ENCODE assay signal across 8 cellular contexts in genomic region chr14:73567951-73568885, GRCh38. TPM values are rescaled to one million over a fixed set of nuclear protein-coding genes. Genes with fewer than 3 reads are reported as not detected.
DNase-seq lines count a peak whose midpoint lies in the region; ATAC-seq and TF ChIP-seq lines count a peak whose summit lies in the region.

No MANE protein-coding gene starts in this region.

- H3K36me3 Mint-ChIP-seq in stimulated activated naive CD8-positive, alpha-beta T cell treated with anti-CD3 and anti-CD28 coated beads, Interleukin-15, Interleukin-2, amounts not matched to agents 100 ng/mL and 50 ng/mL, for 24 hours (ENCODE audit: low read depth) = peaks cover 39% of the 10 kb centered on the region
- peaks cover 23% of the 10 kb centered on the region for H3K36me3 Mint-ChIP-seq in activated CD4-positive, alpha-beta memory T cell treated with anti-CD3 and anti-CD28 coated beads for 36 hours

- no peak for ATAC-seq in stimulated activated naive CD8-positive, alpha-beta T cell treated with anti-CD3 and anti-CD28 coated beads, Interleukin-15, Interleukin-2, amounts not matched to agents 100 U/mL and 50 U/mL, for 24 hours
- peak; percentile 3 for ATAC-seq in left ventricle myocardium superior
- ATAC-seq in GM18505 (IDR thresholded peaks at IDR 0.05; ENCODE audit: unreplicated experiment) = no peak

- no peak for TF ChIP-seq POLR2A in GM18505 (IDR thresholded peaks at IDR 0.05; ENCODE audit: borderline replicate concordance, extremely low read depth, insufficient read depth, insufficient read length)

- CTCF ChIA-PET in activated CD4-positive, alpha-beta memory T cell treated with anti-CD3 and anti-CD28 coated beads for 36 hours (lab: Charles Lee) = interaction anchor here (1.0 to 7.4 kb wide), 6 partner anchors 58 to 382 kb away, joined by 3 to 115 read pairs (median 4); partner anchors contain the start of genes COQ6 and FAM161B

- peak overlapping the region; percentile 91 for H3K4me3 Mint-ChIP-seq in stimulated activated naive CD8-positive, alpha-beta T cell treated with anti-CD3 and anti-CD28 coated beads, Interleukin-15, Interleukin-2, amounts not matched to agents 100 ng/mL and 50 ng/mL, for 24 hours
- peak overlapping the region; percentile 84 for H3K4me3 Mint-ChIP-seq in activated CD4-positive, alpha-beta memory T cell treated with anti-CD3 and anti-CD28 coated beads for 36 hours

- intact Hi-C loops in activated CD4-positive, alpha-beta memory T cell treated with anti-CD3 and anti-CD28 coated beads for 36 hours (cut with micrococcal nuclease) = loop anchor here (2.0 kb wide), 1 partner anchor 65 kb away; no protein-coding TSS in a partner anchor
- intact Hi-C loops in left ventricle myocardium superior (cut with micrococcal nuclease) = no loop called here

- no peak for DNase-seq in stimulated activated naive CD8-positive, alpha-beta T cell treated with anti-CD3 and anti-CD28 coated beads, Interleukin-15, Interleukin-2, amounts not matched to agents 100 U/mL and 50 U/mL, for 24 hours
- DNase-seq in activated CD4-positive, alpha-beta memory T cell treated with anti-CD3 and anti-CD28 coated beads for 36 hours = peak; percentile 58
- DNase-seq in left ventricle myocardium superior = no peak
- DNase-seq in stimulated activated CD4-positive, alpha-beta T cell treated with anti-CD3 and anti-CD28 coated beads, Interleukin-4, amount 100 ng/mL, for 4 hours = peak; percentile 11 to 26
- no peak for DNase-seq in SKM-1 treated with dmso at 0.1 percent for 144 hours (lab: John Stamatoyannopoulos, UW; ENCODE audit: unreplicated experiment)
- no peak for DNase-seq in cortex of kidney (lab: John Stamatoyannopoulos, UW)

- POLR2A ChIA-PET in activated CD4-positive, alpha-beta memory T cell treated with anti-CD3 and anti-CD28 coated beads for 36 hours (lab: Charles Lee) = interaction anchor here (0.6 to 2.2 kb wide), 19 partner anchors 15 to 510 kb away, joined by 3 to 22 read pairs (median 4); partner anchors contain the start of genes ACOT4, ACOT6, NUMB and RBM25

- peak overlapping the region; percentile 97 for H3K27ac Mint-ChIP-seq in stimulated activated naive CD8-positive, alpha-beta T cell treated with anti-CD3 and anti-CD28 coated beads, Interleukin-15, Interleukin-2, amounts not matched to agents 100 ng/mL and 50 ng/mL, for 24 hours
- peak overlapping the region; percentile 99 for H3K27ac Mint-ChIP-seq in activated CD4-positive, alpha-beta memory T cell treated with anti-CD3 and anti-CD28 coated beads for 36 hours

- peaks cover 59% of the 10 kb centered on the region for H3K4me1 Mint-ChIP-seq in stimulated activated naive CD8-positive, alpha-beta T cell treated with anti-CD3 and anti-CD28 coated beads, Interleukin-15, Interleukin-2, amounts not matched to agents 100 ng/mL and 50 ng/mL, for 24 hours (ENCODE audit: low read depth)
- H3K4me1 Mint-ChIP-seq in activated CD4-positive, alpha-beta memory T cell treated with anti-CD3 and anti-CD28 coated beads for 36 hours (ENCODE audit: low read depth) = peaks cover 41% of the 10 kb centered on the region

- no peaks in the 10 kb centered on the region for H3K9me3 Mint-ChIP-seq in stimulated activated naive CD8-positive, alpha-beta T cell treated with anti-CD3 and anti-CD28 coated beads, Interleukin-15, Interleukin-2, amounts not matched to agents 100 ng/mL and 50 ng/mL, for 24 hours
- H3K9me3 Mint-ChIP-seq in activated CD4-positive, alpha-beta memory T cell treated with anti-CD3 and anti-CD28 coated beads for 36 hours = no peaks in the 10 kb centered on the region

- H3K27me3 Mint-ChIP-seq in stimulated activated naive CD8-positive, alpha-beta T cell treated with anti-CD3 and anti-CD28 coated beads, Interleukin-15, Interleukin-2, amounts not matched to agents 100 ng/mL and 50 ng/mL, for 24 hours = no peaks in the 10 kb centered on the region
- no peaks in the 10 kb centered on the region for H3K27me3 Mint-ChIP-seq in activated CD4-positive, alpha-beta memory T cell treated with anti-CD3 and anti-CD28 coated beads for 36 hours

RNA-seq across cellular contexts. Expression of gene ACOT2, which starts 0.8 kb away (rescaled TPM):
- total RNA-seq in activated CD4-positive, alpha-beta memory T cell treated with anti-CD3 and anti-CD28 coated beads for 36 hours = 1 to 10 TPM; 4.8 TPM
- total RNA-seq in left ventricle myocardium superior = 217 TPM

RNA-seq across cellular contexts. Expression of gene HEATR4, which starts 9.5 kb away (rescaled TPM):
- total RNA-seq in activated CD4-positive, alpha-beta memory T cell treated with anti-CD3 and anti-CD28 coated beads for 36 hours = under 1 TPM in 1 of 2 experiments, not detected in 1; 0.19 TPM
- total RNA-seq in left ventricle myocardium superior = 0.10 TPM

RNA-seq across cellular contexts. Expression of gene ACOT4, which starts 23.5 kb away (rescaled TPM):
- 1 to 10 TPM; 3.2 to 3.3 TPM for total RNA-seq in activated CD4-positive, alpha-beta memory T cell treated with anti-CD3 and anti-CD28 coated beads for 36 hours
- 0.84 TPM for total RNA-seq in left ventricle myocardium superior

RNA-seq across cellular contexts. Expression of gene ACOT1, which starts 31.3 kb away (rescaled TPM):
- total RNA-seq in activated CD4-positive, alpha-beta memory T cell treated with anti-CD3 and anti-CD28 coated beads for 36 hours = 1 to 10 TPM in 1 of 2 experiments, under 1 TPM in 1; 0.80 to 1.2 TPM
- 24.7 TPM for total RNA-seq in left ventricle myocardium superior

RNA-seq across cellular contexts. Expression of gene ACOT6, which starts 44.1 kb away (rescaled TPM):
- total RNA-seq in activated CD4-positive, alpha-beta memory T cell treated with anti-CD3 and anti-CD28 coated beads for 36 hours = not detected
- not detected for total RNA-seq in left ventricle myocardium superior

Comparison
In these comparisons a context has a peak if more than half of its experiments do, and no peak if none do; other contexts are left out.
1. DNase-seq: peak in activated CD4-positive, alpha-beta memory T cell treated with anti-CD3 and anti-CD28 coated beads for 36 hours (single experiment) and stimulated activated CD4-positive, alpha-beta T cell treated with anti-CD3 and anti-CD28 coated beads, Interleukin-4, amount 100 ng/mL, for 4 hours (2 of 2); none in stimulated activated naive CD8-positive, alpha-beta T cell treated with anti-CD3 and anti-CD28 coated beads, Interleukin-15, Interleukin-2, amounts not matched to agents 100 U/mL and 50 U/mL, for 24 hours (single experiment), left ventricle myocardium superior (single experiment), SKM-1 treated with dmso at 0.1 percent for 144 hours (single experiment) and cortex of kidney (single experiment).
2. RNA of gene ACOT2, which starts 0.8 kb away (total RNA-seq): 217 TPM in left ventricle myocardium superior (single experiment); 4.8 TPM in activated CD4-positive, alpha-beta memory T cell treated with anti-CD3 and anti-CD28 coated beads for 36 hours; every median in the first group is over 10 times any median in the second.